In the genomic region with DNA sequence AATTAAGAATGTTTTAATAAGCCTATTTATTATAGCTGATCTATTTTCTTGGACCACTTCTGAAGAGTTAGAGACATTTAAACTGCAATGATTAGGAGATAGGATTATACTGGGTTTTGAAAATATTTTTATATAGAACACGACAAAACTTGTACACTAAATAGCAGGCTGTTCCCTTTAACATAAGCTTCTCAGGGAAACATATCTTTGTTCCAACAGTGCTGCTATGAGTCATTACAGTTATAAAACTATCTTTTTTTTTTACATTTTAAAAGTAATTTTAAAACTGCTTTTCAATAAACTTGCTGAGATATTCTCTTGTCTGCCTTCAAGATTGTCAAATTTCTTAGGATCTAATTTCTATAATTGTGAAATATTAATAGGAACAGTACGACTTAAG, we compare ENCODE assay signal across 23 cellular contexts.
"Had no signal": no experiment of that assay in that cellular context is flagged by ENCODE, and none has a peak within 500 bp of the region (broad histone marks: within the 10 kb centered on the region; RNA-seq: fewer than 3 reads in every experiment).

No MANE protein-coding gene starts in this region.

- H3K4me3 ChIP-seq: ascending aorta, PC-9, SK-N-MC had no signal

- H3K27ac ChIP-seq: ascending aorta, PC-9, SK-N-MC had no signal

- H3K27ac Mint-ChIP-seq: activated B cell treated with CpG ODN at 0.5 μM for 24 hours; activated CD4-positive, alpha-beta T cell treated with anti-CD3 and anti-CD28 coated beads, Interleukin-2, amount 10 ng/mL, durations not matched to agents 7 days and 5 days; activated CD8-positive, alpha-beta T cell treated with anti-CD3 and anti-CD28 coated beads for 36 hours; T-cell had no signal

- DNase-seq: activated B cell treated with CpG ODN at 0.5 μM for 24 hours; activated CD4-positive, alpha-beta T cell treated with anti-CD3 and anti-CD28 coated beads, Interleukin-2, amount 10 ng/mL, durations not matched to agents 7 days and 5 days; activated CD8-positive, alpha-beta memory T cell treated with anti-CD3 and anti-CD28 coated beads, Interleukin-2, amount 50 U/mL, for 4 hours; activated CD8-positive, alpha-beta T cell treated with anti-CD3 and anti-CD28 coated beads for 36 hours; activated naive CD4-positive, alpha-beta T cell treated with anti-CD3 and anti-CD28 coated beads, Interleukin-2, amount 50 U/mL, for 16 hours; activated T-cell treated with anti-CD3 and anti-CD28 coated beads, Interleukin-2, amount 50 U/mL, for 1 hour; amniotic stem cell; Karpas-422; MM.1S; NCI-H1105; NCI-H1436; NCI-H1694 treated with DMSO at 0.1 percent for 48 hours; NCI-H2081; NCI-H510A treated with DMSO at 0.1 percent for 48 hours; NCI-H69; PC-9; T-cell; T-helper 2 cell; T1000 had no signal

- H3K9me3 ChIP-seq: ascending aorta had no signal

- H3K4me1 Mint-ChIP-seq: activated B cell treated with CpG ODN at 0.5 μM for 24 hours; activated CD4-positive, alpha-beta T cell treated with anti-CD3 and anti-CD28 coated beads, Interleukin-2, amount 10 ng/mL, durations not matched to agents 7 days and 5 days; central memory CD8-positive, alpha-beta T cell; T-cell had no signal

- H3K9me3 Mint-ChIP-seq: activated B cell treated with CpG ODN at 0.5 μM for 24 hours; activated CD4-positive, alpha-beta T cell treated with anti-CD3 and anti-CD28 coated beads, Interleukin-2, amount 10 ng/mL, durations not matched to agents 7 days and 5 days; activated CD8-positive, alpha-beta T cell treated with anti-CD3 and anti-CD28 coated beads for 36 hours; brain; central memory CD8-positive, alpha-beta T cell; T-cell had no signal

- H3K4me1 ChIP-seq: ascending aorta had no signal

- H3K4me2 ChIP-seq: PC-9 had no signal

- H3K27me3 Mint-ChIP-seq: activated B cell treated with CpG ODN at 0.5 μM for 24 hours had no signal

- H2AFZ ChIP-seq: PC-9 had no signal

- H3K27me3 ChIP-seq: ascending aorta had no signal

- H3K36me3 Mint-ChIP-seq: brain, T-cell had no signal

- ATAC-seq: activated CD8-positive, alpha-beta T cell treated with anti-CD3 and anti-CD28 coated beads for 36 hours; T-cell had no signal

- H3K4me3 Mint-ChIP-seq: activated B cell treated with CpG ODN at 0.5 μM for 24 hours; activated CD4-positive, alpha-beta T cell treated with anti-CD3 and anti-CD28 coated beads, Interleukin-2, amount 10 ng/mL, durations not matched to agents 7 days and 5 days; activated CD8-positive, alpha-beta T cell treated with anti-CD3 and anti-CD28 coated beads for 36 hours; brain; central memory CD8-positive, alpha-beta T cell; T-cell had no signal
